Comparison of ENCODE assay signal across 9 cellular contexts in genomic region chr16:27222499-27223225, GRCh38. TPM values are rescaled to one million over a fixed set of nuclear protein-coding genes. Genes with fewer than 3 reads are reported as not detected.
DNase-seq lines count a peak whose midpoint lies in the region; ATAC-seq and TF ChIP-seq lines count a peak whose summit lies in the region.
"Had no signal": no experiment of that assay in that cellular context is flagged by ENCODE, and none has a peak within 500 bp of the region (broad histone marks: within the 10 kb centered on the region; RNA-seq: fewer than 3 reads in every experiment).

No MANE protein-coding gene starts in this region.

- H3K27ac ChIP-seq in HCT116 (ENCODE audit: low read depth, low read length) (no peak overlapping the region), lower lobe of right lung (peak overlapping the region; percentile 54)

- RAD21 ChIA-PET in HCT116 (lab: Charles Lee; ENCODE audit: low non-redundant PET in 1 of 2, low total read pairs in 2 of 2, uncharacterized antibody in 2 of 2, unreplicated experiment in 2 of 2) = no interaction called here

- H3K4me3 ChIP-seq in HCT116 (replicated peaks in 1 of 2; ENCODE audit: low read depth in 1 of 2, low read length in 2 of 2) (no peak overlapping the region), lower lobe of right lung (no peak overlapping the region)

- no peak for TF ChIP-seq POLR2A in HCT116 (IDR thresholded peaks at IDR 0.05; ENCODE audit: borderline replicate concordance, extremely low read depth, insufficient read depth, insufficient read length)

- DNase-seq in A172 (ENCODE audit: low spot score) = peak; percentile 88
- DNase-seq in HCT116 (ENCODE audit: low read depth, low spot score) = no peak
- DNase-seq in astrocyte of the hippocampus (ENCODE audit: low read depth, low spot score) = peak; percentile 53
- peak; percentile 54 for DNase-seq in lower lobe of right lung
- no peak for DNase-seq in activated naive CD4-positive, alpha-beta T cell treated with anti-CD3 and anti-CD28 coated beads, Interleukin-2, amount 50 U/mL, for 72 hours (ENCODE audit: low spot score in 2 of 2)
- DNase-seq in activated T-cell treated with anti-CD3 and anti-CD28 coated beads, Interleukin-2, amount 50 U/mL, for 4 hours = no peak
- DNase-seq: NCI-H1436 treated with DMSO at 0.1 percent for 48 hours had no signal

- H3K9me3 ChIP-seq in HCT116 (ENCODE audit: control insufficient read depth in 1 of 2, insufficient read depth in 1 of 2, low read depth in 1 of 2, low read length in 2 of 2) (no peaks in the 10 kb centered on the region), lower lobe of right lung (no peaks in the 10 kb centered on the region)

- TF ChIP-seq CTCF in HCT116 (IDR thresholded peaks at IDR 0.05 in 2 of 3, conservative IDR thresholded peaks at IDR 0.05 in 1 of 3; ENCODE audit: borderline replicate concordance in 1 of 3, insufficient read depth in 1 of 3, low read depth in 2 of 3, low read length in 2 of 3) (no peak), lower lobe of right lung (IDR thresholded peaks at IDR 0.05) (no peak)

- ATAC-seq in HCT116 (peak; percentile 62), lower lobe of right lung (peak; percentile 44 to 55), GM18519 (IDR thresholded peaks at IDR 0.05; ENCODE audit: low FRiP score, unreplicated experiment) (no peak), GM19328 (IDR thresholded peaks at IDR 0.05; ENCODE audit: unreplicated experiment) (no peak)
- no peak for ATAC-seq in activated naive CD4-positive, alpha-beta T cell treated with anti-CD3 and anti-CD28 coated beads, Interleukin-2, amount 50 U/mL, for 72 hours
- ATAC-seq in activated T-cell treated with anti-CD3 and anti-CD28 coated beads, Interleukin-2, amount 50 U/mL, for 4 hours = no peak

- H2AFZ ChIP-seq in HCT116 (ENCODE audit: low read depth, low read length, poor library complexity, severe bottlenecking) = no peak overlapping the region

- peaks cover 0 to 11% of the 10 kb centered on the region in 2 donors for H3K36me3 Mint-ChIP-seq in activated naive CD4-positive, alpha-beta T cell treated with anti-CD3 and anti-CD28 coated beads, Interleukin-2, amount 50 U/mL, for 72 hours
- peaks cover 9% of the 10 kb centered on the region for H3K36me3 Mint-ChIP-seq in activated T-cell treated with anti-CD3 and anti-CD28 coated beads, Interleukin-2, amount 50 U/mL, for 4 hours (ENCODE audit: insufficient read depth)

- no peaks in the 10 kb centered on the region for H3K27me3 ChIP-seq in HCT116 (ENCODE audit: insufficient read depth, low read length)
- H3K27me3 ChIP-seq in lower lobe of right lung (ENCODE audit: low read depth) = no peaks in the 10 kb centered on the region

- H3K4me1 Mint-ChIP-seq in activated T-cell treated with anti-CD3 and anti-CD28 coated beads, Interleukin-2, amount 50 U/mL, for 4 hours (ENCODE audit: low read depth) = peaks cover 20% of the 10 kb centered on the region

- intact Hi-C loops in HCT116 (cut with micrococcal nuclease) = no loop called here
- intact Hi-C loops in lower lobe of right lung (cut with DNase I) = no loop called here

- CTCF ChIA-PET in HCT116 (lab: Charles Lee) = no interaction called here

- no peaks in the 10 kb centered on the region for H4K20me1 ChIP-seq in HCT116 (ENCODE audit: insufficient read depth)

- BruUV-seq in HCT116 (replicated peaks; lab: Mats Ljungman, UMichigan) = TSS peak; percentile 18

- no peak for TF ChIP-seq RAD21 in HCT116 (IDR thresholded peaks at IDR 0.05; ENCODE audit: low read depth)

- H3K36me3 ChIP-seq in HCT116 (ENCODE audit: control insufficient read depth in 1 of 2, insufficient read depth in 2 of 2, low read length in 2 of 2) = no peaks in the 10 kb centered on the region; a peak in 1 of 4 replicates
- peaks cover 41% of the 10 kb centered on the region for H3K36me3 ChIP-seq in lower lobe of right lung

- H3K27me3 Mint-ChIP-seq in activated T-cell treated with anti-CD3 and anti-CD28 coated beads, Interleukin-2, amount 50 U/mL, for 4 hours (ENCODE audit: low read depth) = no peaks in the 10 kb centered on the region

- H3K4me2 ChIP-seq in HCT116 (ENCODE audit: low read length) = peak overlapping the region; percentile 31; the same call in 1 of the 2 replicates

- peak overlapping the region in 1 of 2 donors; percentile 64 for H3K27ac Mint-ChIP-seq in activated naive CD4-positive, alpha-beta T cell treated with anti-CD3 and anti-CD28 coated beads, Interleukin-2, amount 50 U/mL, for 72 hours

- peaks cover 8 to 14% of the 10 kb centered on the region in 2 experiments; a peak in 3 of 4 replicates for H3K4me1 ChIP-seq in HCT116 (ENCODE audit: control insufficient read depth in 1 of 2, insufficient read depth in 2 of 2, low read length in 2 of 2)
- H3K4me1 ChIP-seq in lower lobe of right lung = peaks cover 25% of the 10 kb centered on the region

- H3K9me3 Mint-ChIP-seq in activated naive CD4-positive, alpha-beta T cell treated with anti-CD3 and anti-CD28 coated beads, Interleukin-2, amount 50 U/mL, for 72 hours = no peaks in the 10 kb centered on the region
- no peaks in the 10 kb centered on the region for H3K9me3 Mint-ChIP-seq in activated T-cell treated with anti-CD3 and anti-CD28 coated beads, Interleukin-2, amount 50 U/mL, for 4 hours

- no peaks in the 10 kb centered on the region for H3K9me2 ChIP-seq in HCT116 (ENCODE audit: insufficient read depth)

- no peak overlapping the region for H3K4me3 Mint-ChIP-seq in activated T-cell treated with anti-CD3 and anti-CD28 coated beads, Interleukin-2, amount 50 U/mL, for 4 hours

- no peak overlapping the region for H3K9ac ChIP-seq in HCT116 (ENCODE audit: low read length)

- POLR2A ChIA-PET in HCT116 (lab: Charles Lee) = interaction anchor here (1.2 kb wide), 1 partner anchor 19 kb away, joined by 4 read pairs; the partner anchor contains the start of gene KDM8

- H3K79me2 ChIP-seq in HCT116 (ENCODE audit: insufficient read depth, low read length) = no peaks in the 10 kb centered on the region

TF ChIP-seq in HCT116, 20 proteins besides CTCF, POLR2A, EP300 and RAD21 (continues in another document):
- no peak for TF ChIP-seq SP1 (IDR thresholded peaks at IDR 0.05; ENCODE audit: low read depth)
- no peak for TF ChIP-seq POLR2AphosphoS5 (IDR thresholded peaks at IDR 0.05; ENCODE audit: low read depth, low read length)
- TF ChIP-seq CBX3 (IDR thresholded peaks at IDR 0.05; ENCODE audit: low read depth) = no peak
- no peak for TF ChIP-seq SIN3A (IDR thresholded peaks at IDR 0.05; ENCODE audit: low read depth)
- no peak for TF ChIP-seq FOSL1 (IDR thresholded peaks at IDR 0.05; ENCODE audit: low read depth)
- TF ChIP-seq SRF (IDR thresholded peaks at IDR 0.05; ENCODE audit: low read depth) = no peak
- no peak for TF ChIP-seq JUND (IDR thresholded peaks at IDR 0.05)
- TF ChIP-seq EGR1 (IDR thresholded peaks at IDR 0.05; ENCODE audit: low read depth) = no peak
- no peak for TF ChIP-seq ELF1 (IDR thresholded peaks at IDR 0.05; ENCODE audit: borderline replicate concordance, low read depth)
- TF ChIP-seq CEBPB (IDR thresholded peaks at IDR 0.05; ENCODE audit: low read depth) = no peak
- TF ChIP-seq REST (IDR thresholded peaks at IDR 0.05; ENCODE audit: low read depth) = no peak

RNA-seq across cellular contexts. Expression of gene KDM8, which starts 19.3 kb away (rescaled TPM):
- 2.7 and 6.0 TPM in 2 replicates for total RNA-seq in A172 (2014; rRNA removed; shearing (Covaris generic))
- total RNA-seq in HCT116 (2021; ENCODE audit: unreplicated experiment) = 5.3 TPM
- 1.4 and 2.1 TPM in 2 replicates for polyA plus RNA-seq in HCT116 (2012)
- total RNA-seq in lower lobe of right lung = 8.6 TPM
- total RNA-seq in activated naive CD4-positive, alpha-beta T cell treated with anti-CD3 and anti-CD28 coated beads, Interleukin-2, amount 50 U/mL, for 72 hours = 10 to 100 TPM in 1 of 2 donors, 1 to 10 TPM in 1; 9.2 to 10.8 TPM
- 10 to 100 TPM in 1 of 3 donors, 1 to 10 TPM in 2; 8.8 to 10.7 (median 8.9) TPM for total RNA-seq in activated T-cell treated with anti-CD3 and anti-CD28 coated beads, Interleukin-2, amount 50 U/mL, for 4 hours

RNA-seq across cellular contexts. Expression of gene NSMCE1, which starts 45.9 kb away (rescaled TPM):
- 96.6 and 104 TPM in 2 replicates for total RNA-seq in A172 (2014; rRNA removed; shearing (Covaris generic))
- 85.6 TPM for total RNA-seq in HCT116 (2021; ENCODE audit: unreplicated experiment)
- 161 and 187 TPM in 2 replicates for polyA plus RNA-seq in HCT116 (2012)
- total RNA-seq in lower lobe of right lung = 53.0 TPM
- 100 to 1,000 TPM; 106 to 132 TPM for total RNA-seq in activated naive CD4-positive, alpha-beta T cell treated with anti-CD3 and anti-CD28 coated beads, Interleukin-2, amount 50 U/mL, for 72 hours
- 100 to 1,000 TPM; 109 to 111 (median 111) TPM for total RNA-seq in activated T-cell treated with anti-CD3 and anti-CD28 coated beads, Interleukin-2, amount 50 U/mL, for 4 hours

Comparison
In these comparisons a context has a peak if more than half of its experiments do, and no peak if none do; other contexts are left out.
1. DNase-seq: peak in A172 (single experiment), astrocyte of the hippocampus (single experiment) and lower lobe of right lung (single experiment); none in HCT116 (single experiment), activated naive CD4-positive, alpha-beta T cell treated with anti-CD3 and anti-CD28 coated beads, Interleukin-2, amount 50 U/mL, for 72 hours (0 of 2) and activated T-cell treated with anti-CD3 and anti-CD28 coated beads, Interleukin-2, amount 50 U/mL, for 4 hours (single experiment).
2. ATAC-seq: peak in HCT116 (single experiment) and lower lobe of right lung (2 of 2); none in GM18519 (single experiment), activated naive CD4-positive, alpha-beta T cell treated with anti-CD3 and anti-CD28 coated beads, Interleukin-2, amount 50 U/mL, for 72 hours (0 of 2), GM19328 (single experiment) and activated T-cell treated with anti-CD3 and anti-CD28 coated beads, Interleukin-2, amount 50 U/mL, for 4 hours (0 of 2).